In genomic region chr15:95449229-95449628, GRCh38 we compare ENCODE assay signal across 2 cellular contexts.
TF ChIP-seq lines count a peak whose summit lies in the region.

No MANE protein-coding gene starts in this region.

TF ChIP-seq in liver, 16 proteins besides CTCF, POLR2A, EP300 and RAD21 (continued from another document):
- no peak for TF ChIP-seq MAX (IDR thresholded peaks at IDR 0.05)
- TF ChIP-seq FOXA1 (IDR thresholded peaks at IDR 0.05) = no peak
- no peak for TF ChIP-seq HNF4A (conservative IDR thresholded peaks at IDR 0.05)
- no peak for TF ChIP-seq GABPA (IDR thresholded peaks at IDR 0.05 in 1 of 2, conservative IDR thresholded peaks at IDR 0.05 in 1 of 2)
- no peak for TF ChIP-seq ATF3 (IDR thresholded peaks at IDR 0.05)
- TF ChIP-seq EGR1 (IDR thresholded peaks at IDR 0.05; ENCODE audit: low read depth in 2 of 2) = no peak
- no peak for TF ChIP-seq RXRA (IDR thresholded peaks at IDR 0.05)
- TF ChIP-seq JUND (IDR thresholded peaks at IDR 0.05) = no peak

TF ChIP-seq in neural cell, 6 proteins besides CTCF, POLR2A, EP300 and RAD21 (continued from another document):
- TF ChIP-seq REST (IDR thresholded peaks at IDR 0.05; ENCODE audit: borderline replicate concordance) (no peak), MXI1 (conservative IDR thresholded peaks at IDR 0.05; ENCODE audit: poor library complexity, severe bottlenecking) (no peak), EZH2 (IDR thresholded peaks at IDR 0.05; ENCODE audit: borderline replicate concordance, insufficient read depth, low read length, poor library complexity, severe bottlenecking) (no peak)
